In genomic region chr6:17964633-17965032, GRCh38 we compare ENCODE assay signal across 21 cellular contexts. TPM values are rescaled to one million over a fixed set of nuclear protein-coding genes. Genes with fewer than 3 reads are reported as not detected.
DNase-seq lines count a peak whose midpoint lies in the region; ATAC-seq and TF ChIP-seq lines count a peak whose summit lies in the region.
"Had no signal": no experiment of that assay in that cellular context is flagged by ENCODE, and none has a peak within 500 bp of the region (broad histone marks: within the 10 kb centered on the region; RNA-seq: fewer than 3 reads in every experiment).

No MANE protein-coding gene starts in this region.

- H3K27ac ChIP-seq in SK-N-SH (ENCODE audit: low read depth in 2 of 2, low read length in 1 of 2) (peak overlapping the region in 1 of 2 experiments; percentile 83; a peak in 2 of 4 replicates), muscle layer of duodenum (ENCODE audit: low read length) (peak overlapping the region; percentile 67), tibial artery (peak overlapping the region; percentile 75 to 80)
- H3K27ac ChIP-seq: 22Rv1 had no signal

- peaks cover 53% of the 10 kb centered on the region for H3F3A ChIP-seq in SK-N-SH (replicated peaks; ENCODE audit: insufficient read depth)

- TF ChIP-seq RAD21 in SK-N-SH (IDR thresholded peaks at IDR 0.05; ENCODE audit: low read length), result no peak

- H3K4me3 ChIP-seq in SK-N-SH (ENCODE audit: low read depth in 2 of 2, low read length in 1 of 2), result no peak overlapping the region
- H3K4me3 ChIP-seq in muscle layer of duodenum (ENCODE audit: low read depth in 1 of 2, low read length in 2 of 2), result no peak overlapping the region
- H3K4me3 ChIP-seq in tibial artery, result no peak overlapping the region
- H3K4me3 ChIP-seq: mucosa of descending colon, Peyer's patch had no signal

- H4K20me1 ChIP-seq in SK-N-SH (ENCODE audit: insufficient read depth), result peaks cover 4% of the 10 kb centered on the region; the same call in 1 of the 2 replicates

- H2AFZ ChIP-seq in SK-N-SH (ENCODE audit: low read depth), result no peak overlapping the region

- no peak for TF ChIP-seq EP300 in SK-N-SH (IDR thresholded peaks at IDR 0.05; ENCODE audit: borderline replicate concordance in 1 of 2, low read depth in 1 of 2, low read length in 1 of 2)

- POLR2A ChIA-PET in SK-N-SH (lab: Yijun Ruan, JAX), result no interaction called here

- peaks cover 95% of the 10 kb centered on the region for H3K79me2 ChIP-seq in SK-N-SH (ENCODE audit: insufficient read depth)

- peaks cover 87% of the 10 kb centered on the region for H3K4me1 Mint-ChIP-seq in chondrocyte (ENCODE audit: low read depth)
- H3K4me1 Mint-ChIP-seq in activated T-helper 1 cell treated with anti-CD3 and anti-CD28 coated beads, Interleukin-12 subunit alpha, Interleukin-12 subunit beta, Interleukin-2, Interleukin-4 antibody, amounts not matched to agents 30 ng/mL and 10 ng/mL and 1 ng/mL, durations not matched to agents 14 hours and 24 hours and 36 hours (ENCODE audit: low read depth), result no peaks in the 10 kb centered on the region

- peak overlapping the region; percentile 81 for H3K27ac Mint-ChIP-seq in chondrocyte (ENCODE audit: unreplicated experiment)
- H3K27ac Mint-ChIP-seq in activated T-helper 1 cell treated with anti-CD3 and anti-CD28 coated beads, Interleukin-12 subunit alpha, Interleukin-12 subunit beta, Interleukin-2, Interleukin-4 antibody, amounts not matched to agents 30 ng/mL and 10 ng/mL and 1 ng/mL, durations not matched to agents 14 hours and 24 hours and 36 hours, result no peak overlapping the region
- H3K27ac Mint-ChIP-seq: activated naive CD8-positive, alpha-beta T cell; B cell; brain; dendritic cell treated with granulocyte-macrophage colony-stimulating factor and Interleukin-4, amounts not matched to agents 40 ng/mL and 50 ng/mL, for 4 days had no signal

- no peaks in the 10 kb centered on the region for H3K9me3 Mint-ChIP-seq in chondrocyte (ENCODE audit: low read depth)
- no peaks in the 10 kb centered on the region for H3K9me3 Mint-ChIP-seq in activated T-helper 1 cell treated with anti-CD3 and anti-CD28 coated beads, Interleukin-12 subunit alpha, Interleukin-12 subunit beta, Interleukin-2, Interleukin-4 antibody, amounts not matched to agents 30 ng/mL and 10 ng/mL and 1 ng/mL, durations not matched to agents 14 hours and 24 hours and 36 hours
- H3K9me3 Mint-ChIP-seq: dendritic cell treated with granulocyte-macrophage colony-stimulating factor and Interleukin-4, amounts not matched to agents 40 ng/mL and 50 ng/mL, for 4 days had no signal

- no peaks in the 10 kb centered on the region for H3K36me3 ChIP-seq in SK-N-SH (replicated peaks in 1 of 2; ENCODE audit: control insufficient read depth in 1 of 2, insufficient read depth in 2 of 2, low read length in 1 of 2)
- H3K36me3 ChIP-seq in muscle layer of duodenum (ENCODE audit: control insufficient read depth in 1 of 2, insufficient read depth in 2 of 2, low read length in 2 of 2), result no peaks in the 10 kb centered on the region
- H3K36me3 ChIP-seq in tibial artery, result no peaks in the 10 kb centered on the region
- H3K36me3 ChIP-seq: Peyer's patch had no signal

- H3K4me2 ChIP-seq in SK-N-SH, result 0 out of 2 replicates have a peak overlapping the region, but pooled peaks have one; percentile 44

- no peak for ATAC-seq in SK-N-SH treated with all-trans-retinoic acid at 6 μM for 48 hours
- ATAC-seq: activated CD4-positive, CD25-positive, alpha-beta regulatory T cell treated with anti-CD3 and anti-CD28 coated beads, Interleukin-2, amount 50 U/mL, for 24 hours; left lobe of liver; mucosa of descending colon had no signal

- H3K9me2 ChIP-seq in SK-N-SH, result no peaks in the 10 kb centered on the region

- intact Hi-C loops in tibial artery (cut with DNase I; ENCODE audit: low total_unique reads), result no loop called here
- intact Hi-C loops in activated T-helper 1 cell treated with anti-CD3 and anti-CD28 coated beads, Interleukin-12 subunit alpha, Interleukin-12 subunit beta, Interleukin-2, Interleukin-4 antibody, amounts not matched to agents 30 ng/mL and 10 ng/mL and 1 ng/mL, durations not matched to agents 14 hours and 24 hours and 36 hours (cut with micrococcal nuclease), result no loop called here

- TF ChIP-seq CTCF in SK-N-SH (IDR thresholded peaks at IDR 0.05) (no peak), chondrocyte (IDR thresholded peaks at IDR 0.05) (no peak), tibial artery (IDR thresholded peaks at IDR 0.05) (no peak)

- no peak overlapping the region for H3K4me3 Mint-ChIP-seq in chondrocyte (ENCODE audit: unreplicated experiment)
- H3K4me3 Mint-ChIP-seq in activated T-helper 1 cell treated with anti-CD3 and anti-CD28 coated beads, Interleukin-12 subunit alpha, Interleukin-12 subunit beta, Interleukin-2, Interleukin-4 antibody, amounts not matched to agents 30 ng/mL and 10 ng/mL and 1 ng/mL, durations not matched to agents 14 hours and 24 hours and 36 hours, result no peak overlapping the region
- H3K4me3 Mint-ChIP-seq: activated naive CD8-positive, alpha-beta T cell; B cell; brain; dendritic cell treated with granulocyte-macrophage colony-stimulating factor and Interleukin-4, amounts not matched to agents 40 ng/mL and 50 ng/mL, for 4 days had no signal

- CTCF ChIA-PET in SK-N-SH (lab: Yijun Ruan, JAX), result interaction anchor here (0.6 to 0.9 kb wide), 2 partner anchors 22 to 883 kb away, joined by 3 read pairs; partner anchors contain the start of gene KIF13A

- DNase-seq in SK-N-SH, result no peak
- no peak for DNase-seq in chondrocyte (ENCODE audit: low spot score)
- no peak for DNase-seq in tibial artery
- DNase-seq in effector CD4-positive, alpha-beta T cell, result no peak
- DNase-seq in NCI-H748 (lab: John Stamatoyannopoulos, UW; ENCODE audit: unreplicated experiment), result no peak
- DNase-seq in activated T-helper 1 cell treated with anti-CD3 and anti-CD28 coated beads, Interleukin-12 subunit alpha, Interleukin-12 subunit beta, Interleukin-2, Interleukin-4 antibody, amounts not matched to agents 30 ng/mL and 10 ng/mL and 1 ng/mL, durations not matched to agents 14 hours and 24 hours and 36 hours (ENCODE audit: low spot score), result no peak
- DNase-seq: DMS79 treated with DMSO at 0.1 percent for 48 hours, mucosa of descending colon, NCI-H146, NCI-H774, Peyer's patch, T1000 had no signal

- peak overlapping the region; percentile 27; the same call in 1 of the 2 replicates for H3K9ac ChIP-seq in SK-N-SH

- H3K4me1 ChIP-seq in SK-N-SH (ENCODE audit: control insufficient read depth in 1 of 2, insufficient read depth in 2 of 2, low read depth in 1 of 2, low read length in 1 of 2) (peaks cover 9 to 40% of the 10 kb centered on the region in 2 experiments), muscle layer of duodenum (ENCODE audit: control insufficient read depth in 1 of 2, insufficient read depth in 2 of 2, low read length in 2 of 2) (peaks cover 6 to 45% of the 10 kb centered on the region in 2 donors), tibial artery (peaks cover 0 to 99% (median 67%) of the 10 kb centered on the region in 4 donors)

- 93% methylated on average over 8 of the region's 8 CpGs for WGBS in SK-N-SH (ENCODE audit: low lambda C conversion rate)

- H3K27me3 Mint-ChIP-seq in chondrocyte (ENCODE audit: low read depth), result no peaks in the 10 kb centered on the region
- peaks cover 10% of the 10 kb centered on the region for H3K27me3 Mint-ChIP-seq in activated T-helper 1 cell treated with anti-CD3 and anti-CD28 coated beads, Interleukin-12 subunit alpha, Interleukin-12 subunit beta, Interleukin-2, Interleukin-4 antibody, amounts not matched to agents 30 ng/mL and 10 ng/mL and 1 ng/mL, durations not matched to agents 14 hours and 24 hours and 36 hours (ENCODE audit: insufficient read depth)
- H3K27me3 Mint-ChIP-seq: B cell; dendritic cell treated with granulocyte-macrophage colony-stimulating factor and Interleukin-4, amounts not matched to agents 40 ng/mL and 50 ng/mL, for 4 days had no signal

- H3K27me3 ChIP-seq in SK-N-SH (ENCODE audit: insufficient read depth), result no peaks in the 10 kb centered on the region
- H3K27me3 ChIP-seq in muscle layer of duodenum (ENCODE audit: low read depth, low read length), result no peaks in the 10 kb centered on the region
- no peaks in the 10 kb centered on the region for H3K27me3 ChIP-seq in tibial artery
- H3K27me3 ChIP-seq: Peyer's patch had no signal

- no peaks in the 10 kb centered on the region for H3K36me3 Mint-ChIP-seq in chondrocyte (ENCODE audit: low read depth)
- no peaks in the 10 kb centered on the region for H3K36me3 Mint-ChIP-seq in activated T-helper 1 cell treated with anti-CD3 and anti-CD28 coated beads, Interleukin-12 subunit alpha, Interleukin-12 subunit beta, Interleukin-2, Interleukin-4 antibody, amounts not matched to agents 30 ng/mL and 10 ng/mL and 1 ng/mL, durations not matched to agents 14 hours and 24 hours and 36 hours (ENCODE audit: low read depth)
- H3K36me3 Mint-ChIP-seq: activated naive CD8-positive, alpha-beta T cell had no signal

- H3K9me3 ChIP-seq in SK-N-SH (no peaks in the 10 kb centered on the region), muscle layer of duodenum (ENCODE audit: control insufficient read depth in 1 of 2, low read length in 2 of 2) (no peaks in the 10 kb centered on the region), tibial artery (no peaks in the 10 kb centered on the region)
- H3K9me3 ChIP-seq: mucosa of descending colon, Peyer's patch had no signal

TF ChIP-seq in SK-N-SH, 30 proteins besides CTCF, POLR2A, EP300 and RAD21 (continues in another document):
- no peak for TF ChIP-seq FOXJ3 (CRISPR knock-in tag; IDR thresholded peaks at IDR 0.05)
- no peak for TF ChIP-seq FOSL2 (IDR thresholded peaks at IDR 0.05; ENCODE audit: borderline replicate concordance, low read depth)
- no peak for TF ChIP-seq MAX (IDR thresholded peaks at IDR 0.05; ENCODE audit: low read depth)

TF ChIP-seq in SK-N-SH treated with all-trans-retinoic acid at 6 μM for 48 hours, 23 proteins besides CTCF, POLR2A, EP300 and RAD21 (continues in another document):
- TF ChIP-seq BACH2 (CRISPR knock-in tag; IDR thresholded peaks at IDR 0.05; ENCODE audit: borderline replicate concordance) (no peak), ZNF70 (CRISPR knock-in tag; IDR thresholded peaks at IDR 0.05) (no peak), SNAI2 (CRISPR knock-in tag; IDR thresholded peaks at IDR 0.05) (no peak), OSR1 (CRISPR knock-in tag; IDR thresholded peaks at IDR 0.05) (no peak), PPARA (CRISPR knock-in tag; IDR thresholded peaks at IDR 0.05; ENCODE audit: borderline replicate concordance) (no peak), CSDC2 (CRISPR knock-in tag; IDR thresholded peaks at IDR 0.05) (no peak)

RNA-seq across cellular contexts. Expression of gene KIF13A, which starts 22.8 kb away (rescaled TPM):
- 18.2 and 23.1 TPM in 2 replicates for polyA plus RNA-seq in SK-N-SH (2012; rRNA removed)
- polyA plus RNA-seq in SK-N-SH (2012; cell fraction: cytosol; rRNA removed), result 20.1 and 21.5 TPM in 2 replicates
- polyA plus RNA-seq in SK-N-SH (2012; cell fraction: nucleus; rRNA removed), result 14.1 and 23.0 TPM in 2 replicates
- total RNA-seq in chondrocyte, result 39.5 to 51.9 TPM (median 49.7 TPM) in 3 replicates
- total RNA-seq in activated T-helper 1 cell treated with anti-CD3 and anti-CD28 coated beads, Interleukin-12 subunit alpha, Interleukin-12 subunit beta, Interleukin-2, Interleukin-4 antibody, amounts not matched to agents 30 ng/mL and 10 ng/mL and 1 ng/mL, durations not matched to agents 14 hours and 24 hours and 36 hours, result not detected in 2 replicates

Comparison
In these comparisons a context has a peak if more than half of its experiments do, and no peak if none do; other contexts are left out.
1. RNA of gene KIF13A, which starts 22.8 kb away (total RNA-seq): 39.5 to 51.9 TPM in chondrocyte; not detected in activated T-helper 1 cell treated with anti-CD3 and anti-CD28 coated beads, Interleukin-12 subunit alpha, Interleukin-12 subunit beta, Interleukin-2, Interleukin-4 antibody, amounts not matched to agents 30 ng/mL and 10 ng/mL and 1 ng/mL, durations not matched to agents 14 hours and 24 hours and 36 hours; every median in the first group is over 10 times any median in the second.